In the genomic region with DNA sequence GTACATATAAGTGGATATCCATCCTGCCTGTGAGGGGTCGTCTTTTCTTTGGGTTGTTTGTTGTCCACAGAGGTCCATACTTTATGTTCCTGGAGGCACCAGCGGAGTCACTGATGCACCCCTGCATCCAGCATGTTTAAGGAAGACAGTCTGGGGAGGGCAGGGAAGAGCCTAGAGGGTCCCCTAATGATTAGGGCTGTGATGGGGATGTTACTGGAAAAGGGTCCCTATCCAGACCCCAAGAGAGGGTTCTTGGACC, we compare ENCODE assay signal across 1 cellular context.
TF ChIP-seq lines count a peak whose summit lies in the region.

No MANE protein-coding gene starts in this region.

TF ChIP-seq in HepG2, 621 proteins besides CTCF, POLR2A, EP300 and RAD21:
- peak; percentile 42; the same call in 1 of the 2 replicates for TF ChIP-seq ZSCAN25 (CRISPR knock-in tag; IDR thresholded peaks at IDR 0.05)
- TF ChIP-seq SMYD3 (CRISPR knock-in tag; IDR thresholded peaks at IDR 0.05), result 0 out of 2 replicates have a peak, but pooled peaks have one; percentile 44
- peak; percentile 85; the same call in 1 of the 2 replicates for TF ChIP-seq SNAPC2 (CRISPR knock-in tag; IDR thresholded peaks at IDR 0.05)
- TF ChIP-seq ARID2 (CRISPR knock-in tag; IDR thresholded peaks at IDR 0.05; ENCODE audit: borderline replicate concordance), result 0 out of 2 replicates have a peak, but pooled peaks have one; percentile 47
